8 cellular contexts compared by ENCODE assay signal in genomic region chr1:200971955-200972711, GRCh38. TPM values are rescaled to one million over a fixed set of nuclear protein-coding genes. Genes with fewer than 3 reads are reported as not detected.
DNase-seq lines count a peak whose midpoint lies in the region; ATAC-seq, FAIRE-seq and TF ChIP-seq lines count a peak whose summit lies in the region.

No MANE protein-coding gene starts in this region.

- intact Hi-C loops in esophagus muscularis mucosa (cut with DNase I), result loop anchor here (2.0 kb wide), 3 partner anchors 71 to 251 kb away; partner anchors contain the start of gene CACNA1S

- H3K27me3 Mint-ChIP-seq in nephron (ENCODE audit: low read depth), result peaks cover 3% of the 10 kb centered on the region

- H3K9me3 ChIP-seq in esophagus muscularis mucosa, result no peaks in the 10 kb centered on the region

- TF ChIP-seq CTCF in esophagus muscularis mucosa (IDR thresholded peaks at IDR 0.05) (peak in 2 of 3 experiments; percentile 72 to 93), nephron (IDR thresholded peaks at IDR 0.05; ENCODE audit: unreplicated experiment in 3 of 3) (peak; percentile 97 to 99 (median 98))

- H3K9me3 Mint-ChIP-seq in nephron, result no peaks in the 10 kb centered on the region

- peak; percentile 85 for DNase-seq in AG08396 (ENCODE audit: low spot score)
- DNase-seq in GM19239 (ENCODE audit: insufficient read length, low spot score), result peak; percentile 64
- peak; percentile 8 for DNase-seq in NCI-H82 treated with DMSO at 0.1 percent for 48 hours (lab: John Stamatoyannopoulos, UW; ENCODE audit: unreplicated experiment)
- peak; percentile 70 for DNase-seq in activated CD8-positive, alpha-beta memory T cell treated with anti-CD3 and anti-CD28 coated beads, Interleukin-2, amount 50 U/mL, for 4 hours
- no peak for DNase-seq in esophagus muscularis mucosa (ENCODE audit: extremely low spot score)
- peak; percentile 65 for DNase-seq in stimulated activated naive CD8-positive, alpha-beta T cell treated with anti-CD3 and anti-CD28 coated beads, Interleukin-15, Interleukin-2, amounts not matched to agents 100 U/mL and 50 U/mL, for 24 hours

- no peak for TF ChIP-seq EP300 in esophagus muscularis mucosa (IDR thresholded peaks at IDR 0.05)

- peaks cover 0 to 9% (median 8%) of the 10 kb centered on the region in 4 donors for H3K4me1 ChIP-seq in esophagus muscularis mucosa

- no peak for TF ChIP-seq POLR2A in esophagus muscularis mucosa (IDR thresholded peaks at IDR 0.05; ENCODE audit: low read depth)

- H3K4me3 ChIP-seq in esophagus muscularis mucosa, result no peak overlapping the region

- no peak for ATAC-seq in stimulated activated naive CD8-positive, alpha-beta T cell treated with anti-CD3 and anti-CD28 coated beads, Interleukin-15, Interleukin-2, amounts not matched to agents 100 U/mL and 50 U/mL, for 24 hours
- no peak for ATAC-seq in GM18870 (IDR thresholded peaks at IDR 0.05; ENCODE audit: unreplicated experiment)

- whole genome bisulfite sequencing in esophagus muscularis mucosa, result 49% methylated on average over 15 of the region's 34 CpGs

- H3K27ac ChIP-seq in esophagus muscularis mucosa (replicated peaks in 1 of 4), result no peak overlapping the region

- no peaks in the 10 kb centered on the region for H3K36me3 ChIP-seq in esophagus muscularis mucosa

- peak; percentile 75 for FAIRE-seq in GM19239 (lab: Jason Lieb, UNC)

- H3K4me1 Mint-ChIP-seq in nephron, result peaks cover 27% of the 10 kb centered on the region

- no peaks in the 10 kb centered on the region for H3K27me3 ChIP-seq in esophagus muscularis mucosa

- H3K4me3 Mint-ChIP-seq in nephron, result no peak overlapping the region

- peaks cover 8% of the 10 kb centered on the region for H3K36me3 Mint-ChIP-seq in nephron (ENCODE audit: low read depth)

- H3K27ac Mint-ChIP-seq in nephron, result no peak overlapping the region

RNA-seq across cellular contexts. Expression of gene KIF21B, which starts 51.4 kb away (rescaled TPM):
- total RNA-seq in esophagus muscularis mucosa, result 1 to 10 TPM; 1.6 to 2.5 (median 1.9) TPM
